14 cellular contexts compared by ENCODE assay signal in genomic region chr3:122982202-122983185, GRCh38. TPM values are rescaled to one million over a fixed set of nuclear protein-coding genes. Genes with fewer than 3 reads are reported as not detected.
DNase-seq lines count a peak whose midpoint lies in the region; ATAC-seq and TF ChIP-seq lines count a peak whose summit lies in the region.
"Had no signal": no experiment of that assay in that cellular context is flagged by ENCODE, and none has a peak within 500 bp of the region (broad histone marks: within the 10 kb centered on the region; RNA-seq: fewer than 3 reads in every experiment).

No MANE protein-coding gene starts in this region.

- ATAC-seq in right cardiac atrium (peak; percentile 20 to 22), GM18861 (IDR thresholded peaks at IDR 0.05; ENCODE audit: unreplicated experiment) (no peak)
- ATAC-seq: activated CD8-positive, alpha-beta T cell treated with anti-CD3 and anti-CD28 coated beads for 36 hours; naive thymus-derived CD8-positive, alpha-beta T cell had no signal

- peaks cover 2% of the 10 kb centered on the region for H3K4me1 ChIP-seq in right cardiac atrium (ENCODE audit: control insufficient read depth, insufficient read depth, low read length)

- no peaks in the 10 kb centered on the region for H3K36me3 ChIP-seq in WERI-Rb-1

- 40% methylated on average over 15 of the region's 15 CpGs for WGBS in right cardiac atrium

- DNase-seq in NCI-H2081 (lab: John Stamatoyannopoulos, UW) (peak; percentile 56 to 67), NCI-H2081 treated with DMSO at 0.1 percent for 48 hours (lab: John Stamatoyannopoulos, UW) (no peak), WERI-Rb-1 (peak; percentile 90), right cardiac atrium (peak; percentile 39 to 85 (median 76)), substantia nigra (lab: John Stamatoyannopoulos, UW) (peak in 35 of 49 donors; percentile 13 to 84 (median 58)), iPS-NIHi11 (ENCODE audit: low spot score) (no peak), T-helper 2 cell (no peak)
- DNase-seq: activated CD8-positive, alpha-beta T cell treated with anti-CD3 and anti-CD28 coated beads for 36 hours; GM23248; NCI-H510A; SW 1271 had no signal

- H3K9me3 ChIP-seq in WERI-Rb-1 (ENCODE audit: severe bottlenecking) (no peaks in the 10 kb centered on the region), right cardiac atrium (ENCODE audit: control insufficient read depth, low read length) (no peaks in the 10 kb centered on the region)

- intact Hi-C loops in right cardiac atrium (cut with DNase I), result loop anchor here in 2 of 4 donors (5.0 kb wide), 1 partner anchor 35 kb away; no protein-coding TSS in a partner anchor

- no peaks in the 10 kb centered on the region for H3K27me3 ChIP-seq in WERI-Rb-1 (ENCODE audit: insufficient read depth, low read depth, severe bottlenecking)
- H3K27me3 ChIP-seq in right cardiac atrium (ENCODE audit: control insufficient read depth, insufficient read depth), result no peaks in the 10 kb centered on the region

- H3K27ac ChIP-seq in WERI-Rb-1 (peak overlapping the region; percentile 74), right cardiac atrium (ENCODE audit: low read length) (no peak overlapping the region), substantia nigra (ENCODE audit: low read depth, low read length, poor library complexity, severe bottlenecking) (no peak overlapping the region)
- H3K27ac ChIP-seq: GM23248 had no signal

- TF ChIP-seq CTCF in WERI-Rb-1 (IDR thresholded peaks at IDR 0.05; ENCODE audit: low read depth, low read length), result peak; percentile 81

- H3K4me3 ChIP-seq in WERI-Rb-1 (ENCODE audit: low read depth, low read length) (no peak overlapping the region), right cardiac atrium (ENCODE audit: low read length) (no peak overlapping the region)
- H3K4me3 ChIP-seq: GM23248 had no signal

RNA-seq across cellular contexts. Expression of gene SEMA5B, which starts 45.1 kb away (rescaled TPM):
- 1 to 10 TPM in 3 of 4 donors, under 1 TPM in 1; 0.72 to 4.9 (median 3.1) TPM for total RNA-seq in right cardiac atrium
- 3.3 TPM for polyA plus RNA-seq in right cardiac atrium
- total RNA-seq: activated CD8-positive, alpha-beta T cell treated with anti-CD3 and anti-CD28 coated beads for 36 hours; GM23248 had no signal
- polyA plus RNA-seq: AG04450; GM23248; naive thymus-derived CD8-positive, alpha-beta T cell had no signal

Comparison
In these comparisons a context has a peak if more than half of its experiments do, and no peak if none do; other contexts are left out.
1. DNase-seq: peak in NCI-H2081 (2 of 2), WERI-Rb-1 (single experiment), right cardiac atrium (3 of 3) and substantia nigra (35 of 49); none in NCI-H2081 treated with DMSO at 0.1 percent for 48 hours (single experiment), iPS-NIHi11 (single experiment) and T-helper 2 cell (0 of 5).